In genomic region chr12:56998981-56999380, GRCh38 we compare ENCODE assay signal across 11 cellular contexts. TPM values are rescaled to one million over a fixed set of nuclear protein-coding genes. Genes with fewer than 3 reads are reported as not detected.
DNase-seq lines count a peak whose midpoint lies in the region; ATAC-seq and FAIRE-seq lines count a peak whose summit lies in the region.
"Had no signal": no experiment of that assay in that cellular context is flagged by ENCODE, and none has a peak within 500 bp of the region (broad histone marks: within the 10 kb centered on the region; RNA-seq: fewer than 3 reads in every experiment).

No MANE protein-coding gene starts in this region.

- H2AK5ac ChIP-seq in mesenchymal stem cell (ENCODE audit: low read length, severe bottlenecking) (no peak overlapping the region), neuronal stem cell (ENCODE audit: low read depth, low read length) (no peak overlapping the region)

- H3K27ac ChIP-seq in mesenchymal stem cell (ENCODE audit: low read length, poor library complexity, severe bottlenecking) (no peak overlapping the region), neuronal stem cell (replicated peaks; ENCODE audit: low read length) (no peak overlapping the region)
- H3K27ac ChIP-seq: SK-N-MC had no signal

- H3K9ac ChIP-seq in mesenchymal stem cell (ENCODE audit: low read length) (peak overlapping the region; percentile 28), neuronal stem cell (ENCODE audit: low read depth, low read length, poor library complexity) (no peak overlapping the region)

- H3K4me3 ChIP-seq in mesenchymal stem cell (ENCODE audit: insufficient read depth in 1 of 2, low read depth in 1 of 2, low read length in 2 of 2): no peak overlapping the region
- H3K4me3 ChIP-seq in neuronal stem cell (ENCODE audit: low read length in 2 of 2): no peak overlapping the region
- H3K4me3 ChIP-seq: SK-N-MC had no signal

- H2BK5ac ChIP-seq in mesenchymal stem cell (ENCODE audit: low read depth, low read length, poor library complexity, severe bottlenecking) (no peak overlapping the region), neuronal stem cell (ENCODE audit: low read length) (no peak overlapping the region)

- H2BK15ac ChIP-seq in mesenchymal stem cell (ENCODE audit: low read depth, poor library complexity, severe bottlenecking): no peak overlapping the region
- no peak overlapping the region for H2BK15ac ChIP-seq in neuronal stem cell (ENCODE audit: low read length)

- peaks cover 48 to 52% of the 10 kb centered on the region in 2 experiments for H3K36me3 ChIP-seq in mesenchymal stem cell (ENCODE audit: control insufficient read depth in 1 of 2, insufficient read depth in 2 of 2, low read depth in 1 of 2, low read length in 2 of 2)
- peaks cover 45 to 88% of the 10 kb centered on the region in 2 donors for H3K36me3 ChIP-seq in neuronal stem cell (replicated peaks in 1 of 2; ENCODE audit: control insufficient read depth in 2 of 2, insufficient read depth in 2 of 2, low read length in 2 of 2)

- no peak overlapping the region for H3K4me2 ChIP-seq in mesenchymal stem cell (ENCODE audit: low read length, poor library complexity, severe bottlenecking)
- no peak overlapping the region for H3K4me2 ChIP-seq in neuronal stem cell (ENCODE audit: insufficient read depth, low read length, poor library complexity, severe bottlenecking)

- H3K79me1 ChIP-seq in mesenchymal stem cell (replicated peaks; ENCODE audit: low read length, poor library complexity, severe bottlenecking) (peaks cover 56% of the 10 kb centered on the region), neuronal stem cell (ENCODE audit: low read depth, low read length) (peaks cover 10% of the 10 kb centered on the region)

- H3K4me1 ChIP-seq in mesenchymal stem cell (ENCODE audit: control insufficient read depth, insufficient read depth, low read depth, low read length) (peaks cover 7% of the 10 kb centered on the region), neuronal stem cell (ENCODE audit: control insufficient read depth in 2 of 2, insufficient read depth in 1 of 2, low read depth in 1 of 2, low read length in 2 of 2) (no peaks in the 10 kb centered on the region)

- FAIRE-seq in GM18507 (lab: Jason Lieb, UNC): peak; percentile 87
- FAIRE-seq: islet of Langerhans had no signal

- H3K27me3 ChIP-seq in mesenchymal stem cell (ENCODE audit: control insufficient read depth in 1 of 2, insufficient read depth in 1 of 2, low read length in 2 of 2): no peaks in the 10 kb centered on the region
- no peaks in the 10 kb centered on the region for H3K27me3 ChIP-seq in neuronal stem cell (ENCODE audit: control insufficient read depth in 3 of 3, insufficient read depth in 3 of 3, low read depth in 1 of 3, low read length in 3 of 3)

- DNase-seq in GM18507 (ENCODE audit: extremely low spot score, insufficient read length, low read depth) (peak; percentile 62), mesenchymal stem cell (no peak), HuH-7.5 (ENCODE audit: low spot score) (no peak), NCI-H526 (lab: John Stamatoyannopoulos, UW) (no peak), neuronal stem cell (ENCODE audit: low spot score) (no peak), DMS53 treated with DMSO at 0.1 percent for 48 hours (lab: John Stamatoyannopoulos, UW; ENCODE audit: unreplicated experiment) (no peak)
- DNase-seq: KG1 had no signal

- H4K91ac ChIP-seq in mesenchymal stem cell (ENCODE audit: low read length): no peak overlapping the region
- H4K91ac ChIP-seq in neuronal stem cell (ENCODE audit: low read depth, low read length, poor library complexity): no peak overlapping the region

- H2BK12ac ChIP-seq in mesenchymal stem cell (ENCODE audit: low read length in 2 of 2) (no peak overlapping the region), neuronal stem cell (ENCODE audit: low read length) (no peak overlapping the region)

- WGBS in mesenchymal stem cell: 100% methylated on average over 4 of the region's 4 CpGs
- no CpG with 5 or more reads among the region's 4 CpGs for WGBS in neuronal stem cell (ENCODE audit: extremely low coverage in 2 of 2, insufficient read length in 2 of 2, insufficient replicate concordance in 1 of 2), 2 donors

- H3K23ac ChIP-seq in mesenchymal stem cell (ENCODE audit: low read length in 2 of 2): no peak overlapping the region
- no peak overlapping the region for H3K23ac ChIP-seq in neuronal stem cell (ENCODE audit: low read depth, low read length, poor library complexity)

- no peak overlapping the region for H3K18ac ChIP-seq in mesenchymal stem cell (ENCODE audit: low read depth in 1 of 2, low read length in 2 of 2)
- no peak overlapping the region for H3K18ac ChIP-seq in neuronal stem cell (ENCODE audit: low read length)

- H3K14ac ChIP-seq in mesenchymal stem cell (ENCODE audit: low read length in 2 of 2) (no peak overlapping the region), neuronal stem cell (ENCODE audit: low read length) (no peak overlapping the region)

- H2AFZ ChIP-seq in mesenchymal stem cell (ENCODE audit: low read depth, low read length) (no peak overlapping the region), neuronal stem cell (ENCODE audit: low read length) (no peak overlapping the region)

- H4K8ac ChIP-seq in mesenchymal stem cell (ENCODE audit: low read length) (no peak overlapping the region), neuronal stem cell (ENCODE audit: low read depth, low read length) (no peak overlapping the region)

- peak; percentile 74 for ATAC-seq in GM21717 (IDR thresholded peaks at IDR 0.05; ENCODE audit: unreplicated experiment)
- ATAC-seq in HG03575 (IDR thresholded peaks at IDR 0.05; ENCODE audit: extremely low read depth, insufficient number of reproducible peaks, low FRiP score, unreplicated experiment): peak; percentile 58

- H2BK120ac ChIP-seq in mesenchymal stem cell (ENCODE audit: low read depth, low read length) (no peak overlapping the region), neuronal stem cell (ENCODE audit: low read depth, low read length) (no peak overlapping the region)

- H3K9me3 ChIP-seq in mesenchymal stem cell (ENCODE audit: control insufficient read depth, low read length) (no peaks in the 10 kb centered on the region), neuronal stem cell (replicated peaks in 1 of 2; ENCODE audit: control insufficient read depth in 2 of 2, insufficient read depth in 1 of 2, low read depth in 1 of 2, low read length in 2 of 2) (no peaks in the 10 kb centered on the region)

- H3K4ac ChIP-seq in mesenchymal stem cell (ENCODE audit: low read depth in 1 of 2, low read length in 2 of 2): no peak overlapping the region
- H3K4ac ChIP-seq in neuronal stem cell (ENCODE audit: low read length): no peak overlapping the region

RNA-seq across cellular contexts. Expression of gene ZBTB39, which starts 7.4 kb away (rescaled TPM):
- polyA plus RNA-seq in mesenchymal stem cell (2013, experiment 1 of 2): 2.9 TPM
- 3.0 TPM for polyA plus RNA-seq in mesenchymal stem cell (2013, experiment 2 of 2)
- polyA plus RNA-seq in neuronal stem cell (2013, experiment 1 of 2): 14.6 TPM
- 15.1 TPM for polyA plus RNA-seq in neuronal stem cell (2013, experiment 2 of 2)

RNA-seq across cellular contexts. Expression of gene TAC3, which starts 17.3 kb away (rescaled TPM):
- 1.3 TPM for polyA plus RNA-seq in mesenchymal stem cell (2013, experiment 1 of 2)
- polyA plus RNA-seq in mesenchymal stem cell (2013, experiment 2 of 2): 0.96 TPM
- polyA plus RNA-seq in neuronal stem cell (2013, experiment 1 of 2): 16.3 TPM
- 16.4 TPM for polyA plus RNA-seq in neuronal stem cell (2013, experiment 2 of 2)

RNA-seq across cellular contexts. Expression of gene RDH16, which starts 41.6 kb away (rescaled TPM):
- polyA plus RNA-seq in mesenchymal stem cell (2013, experiment 1 of 2): 0.04 TPM
- 0.03 TPM for polyA plus RNA-seq in mesenchymal stem cell (2013, experiment 2 of 2)
- polyA plus RNA-seq in neuronal stem cell (2013, experiment 1 of 2): 0.78 TPM
- polyA plus RNA-seq in neuronal stem cell (2013, experiment 2 of 2): 0.76 TPM

RNA-seq across cellular contexts. Expression of gene MYO1A, which starts 50.9 kb away (rescaled TPM):
- polyA plus RNA-seq in mesenchymal stem cell (2013, experiment 1 of 2): not detected
- not detected for polyA plus RNA-seq in mesenchymal stem cell (2013, experiment 2 of 2)
- polyA plus RNA-seq in neuronal stem cell (2013, experiment 1 of 2): 0.04 TPM
- polyA plus RNA-seq in neuronal stem cell (2013, experiment 2 of 2): 0.01 TPM
